ENCODE assay signal across 9 cellular contexts in genomic region chr5:150058480-150059126, GRCh38. TPM values are rescaled to one million over a fixed set of nuclear protein-coding genes. Genes with fewer than 3 reads are reported as not detected.
A peak's percentile ranks its signal among the peaks of the same experiment; 100 is the strongest.
DNase-seq lines count a peak whose midpoint lies in the region; ATAC-seq and TF ChIP-seq lines count a peak whose summit lies in the region.
"Had no signal": no experiment of that assay in that cellular context is flagged by ENCODE, and none has a peak within 500 bp of the region (broad histone marks: within the 10 kb centered on the region; RNA-seq: fewer than 3 reads in every experiment).

No MANE protein-coding gene starts in this region.

- H3K9ac ChIP-seq in HUES48 (ENCODE audit: low read depth, low read length), result no peak overlapping the region

- peak; percentile 15 for DNase-seq in AG09319 (ENCODE audit: extremely low read depth, low read depth)
- peak; percentile 30 for DNase-seq in astrocyte of the hippocampus (ENCODE audit: low read depth, low spot score)
- DNase-seq in left lobe of liver (ENCODE audit: low spot score), result no peak
- no peak for DNase-seq in DMS153 treated with DMSO at 0.1 percent for 48 hours (lab: John Stamatoyannopoulos, UW; ENCODE audit: unreplicated experiment)
- no peak for DNase-seq in NCI-H1694 (lab: John Stamatoyannopoulos, UW)
- DNase-seq: activated CD4-positive, CD25-positive, alpha-beta regulatory T cell treated with anti-CD3 and anti-CD28 coated beads, Interleukin-2, amount 50 U/mL, for 72 hours had no signal

- H3K36me3 ChIP-seq in HUES48 (ENCODE audit: control insufficient read depth, insufficient read depth, low read length), result peaks cover 22% of the 10 kb centered on the region; the same call in 1 of the 2 replicates

- H3K27me3 ChIP-seq in HUES48 (ENCODE audit: control insufficient read depth, insufficient read depth, low read length), result no peaks in the 10 kb centered on the region; the same call in 1 of the 2 replicates

- no peak overlapping the region for H3K4me3 ChIP-seq in HUES48 (ENCODE audit: low read depth, low read length)

- no peaks in the 10 kb centered on the region for H3K9me3 ChIP-seq in HUES48 (ENCODE audit: control insufficient read depth, insufficient read depth, low read length)

- TF ChIP-seq CTCF in AG09319 (IDR thresholded peaks at IDR 0.05; ENCODE audit: low read depth, low read length), result no peak

- ATAC-seq in left lobe of liver (peak; percentile 29), HG02759 (IDR thresholded peaks at IDR 0.05; ENCODE audit: unreplicated experiment) (no peak), HG02571 (IDR thresholded peaks at IDR 0.05; ENCODE audit: unreplicated experiment) (no peak)

- H3K27ac ChIP-seq in HUES48 (ENCODE audit: low read depth, low read length), result peak overlapping the region; percentile 49

- peaks cover 12% of the 10 kb centered on the region for H3K4me1 ChIP-seq in HUES48 (ENCODE audit: control insufficient read depth, insufficient read depth, low read length)

RNA-seq across cellular contexts. Expression of gene CSF1R, which starts 27.8 kb away (rescaled TPM):
- 15.2 TPM for total RNA-seq in left lobe of liver

RNA-seq across cellular contexts. Expression of gene HMGXB3, which starts 58.1 kb away (rescaled TPM):
- total RNA-seq in left lobe of liver, result 9.1 TPM

RNA-seq across cellular contexts. Expression of gene TIGD6, which starts 58.1 kb away (rescaled TPM):
- total RNA-seq in left lobe of liver, result 2.7 TPM

Comparison
In these comparisons a context has a peak if more than half of its experiments do, and no peak if none do; other contexts are left out.
1. DNase-seq: peak in AG09319 (single experiment) and astrocyte of the hippocampus (single experiment); none in left lobe of liver (single experiment), DMS153 treated with DMSO at 0.1 percent for 48 hours (single experiment) and NCI-H1694 (single experiment).